In genomic region chr1:88877911-88878310, GRCh38 we compare ENCODE assay signal across 20 cellular contexts. TPM values are rescaled to one million over a fixed set of nuclear protein-coding genes. Genes with fewer than 3 reads are reported as not detected.
A peak's percentile ranks its signal among the peaks of the same experiment; 100 is the strongest.
DNase-seq lines count a peak whose midpoint lies in the region; ATAC-seq and TF ChIP-seq lines count a peak whose summit lies in the region.
"Had no signal": no experiment of that assay in that cellular context is flagged by ENCODE, and none has a peak within 500 bp of the region (broad histone marks: within the 10 kb centered on the region; RNA-seq: fewer than 3 reads in every experiment).

No MANE protein-coding gene starts in this region.

- H3K4me1 Mint-ChIP-seq in WTC11 = no peaks in the 10 kb centered on the region
- H3K4me1 Mint-ChIP-seq: neural crest cell had no signal

- H3K36me3 Mint-ChIP-seq in WTC11 = no peaks in the 10 kb centered on the region; the same call in 1 of the 2 replicates

- H3K4me3 Mint-ChIP-seq in WTC11 = no peak overlapping the region
- H3K4me3 Mint-ChIP-seq: neural crest cell; T-helper 2 cell treated with Interferon-gamma antibody and Interleukin-4, amounts not matched to agents 5 μg/mL and 100 μg/mL, for 36 hours had no signal

- no peaks in the 10 kb centered on the region for H3K27me3 Mint-ChIP-seq in WTC11 (ENCODE audit: low read depth)

- H3K27ac Mint-ChIP-seq in WTC11 = peak overlapping the region; percentile 76
- H3K27ac Mint-ChIP-seq: T-helper 2 cell treated with Interferon-gamma antibody and Interleukin-4, amounts not matched to agents 5 μg/mL and 100 μg/mL, for 36 hours had no signal

- intact Hi-C loops in Right ventricle myocardium superior (cut with DNase I) (loop anchor here (5.0 kb wide), 1 partner anchor 221 kb away; no protein-coding TSS in a partner anchor), left cardiac atrium (cut with DNase I) (loop anchor here in 1 of 2 donors (10.0 kb wide), 1 partner anchor 223 kb away; no protein-coding TSS in a partner anchor)

- CTCF ChIA-PET in WTC11 (lab: Charles Lee) = interaction anchor here (1.1 to 1.3 kb wide), 2 partner anchors 141 to 222 kb away, joined by 3 read pairs; no protein-coding TSS in a partner anchor

- no peak for DNase-seq in Right ventricle myocardium superior
- DNase-seq in left cardiac atrium = no peak
- DNase-seq in WTC11 (ENCODE audit: low spot score) = no peak
- no peak for DNase-seq in left lobe of liver (ENCODE audit: low spot score)
- DNase-seq in stimulated activated CD4-positive, alpha-beta T cell treated with anti-CD3 and anti-CD28 coated beads, Interleukin-4, amount 100 ng/mL, for 1 hour = no peak
- DNase-seq in activated CD4-positive, CD25-positive, alpha-beta regulatory T cell treated with anti-CD3 and anti-CD28 coated beads, Interleukin-2, amount 50 U/mL, for 72 hours = no peak
- DNase-seq in DMS153 (lab: John Stamatoyannopoulos, UW) = no peak
- DNase-seq: activated effector memory CD4-positive, alpha-beta T cell treated with Interleukin-2 at 50 U/mL for 16 hours; amygdala; heart right ventricle; islet precursor cell; KG1; NCI-H2081 treated with DMSO at 0.1 percent for 48 hours; NCI-H524 treated with DMSO at 0.1 percent for 48 hours; stimulated activated naive CD4-positive, alpha-beta T cell treated with Interleukin-2 at 50 U/mL for 16 hours; transverse colon had no signal

- no peak for TF ChIP-seq CTCF in WTC11 (IDR thresholded peaks at IDR 0.05)

- no peaks in the 10 kb centered on the region for H3K9me3 Mint-ChIP-seq in WTC11
- H3K9me3 Mint-ChIP-seq: neural crest cell; T-helper 2 cell treated with Interferon-gamma antibody and Interleukin-4, amounts not matched to agents 5 μg/mL and 100 μg/mL, for 36 hours had no signal

- POLR2A ChIA-PET in WTC11 (lab: Charles Lee) = no interaction called here

- ATAC-seq in Right ventricle myocardium superior (ENCODE audit: poor library complexity) = peak; percentile 30
- no peak for ATAC-seq in left cardiac atrium
- peak; percentile 55 for ATAC-seq in WTC11
- peak; percentile 60 for ATAC-seq in left lobe of liver
- no peak for ATAC-seq in GM21526 (IDR thresholded peaks at IDR 0.05; ENCODE audit: low FRiP score, unreplicated experiment)
- ATAC-seq: activated CD4-positive, CD25-positive, alpha-beta regulatory T cell treated with anti-CD3 and anti-CD28 coated beads, Interleukin-2, amount 50 U/mL, for 24 hours had no signal

TF ChIP-seq in WTC11, 78 proteins besides CTCF, POLR2A, EP300 and RAD21:
- no peak for TF ChIP-seq FOXP4 (CRISPR knock-in tag; IDR thresholded peaks at IDR 0.05)
- TF ChIP-seq TCF7 (CRISPR knock-in tag; IDR thresholded peaks at IDR 0.05; ENCODE audit: low read depth) = no peak
- no peak for TF ChIP-seq NFE2L1 (CRISPR knock-in tag; IDR thresholded peaks at IDR 0.05)
- no peak for TF ChIP-seq ZNF219 (CRISPR knock-in tag; IDR thresholded peaks at IDR 0.05; ENCODE audit: borderline replicate concordance)
- no peak for TF ChIP-seq AR (CRISPR knock-in tag; IDR thresholded peaks at IDR 0.05)
- TF ChIP-seq ZNF532 (CRISPR knock-in tag; IDR thresholded peaks at IDR 0.05; ENCODE audit: borderline replicate concordance) = no peak
- no peak for TF ChIP-seq NR1H2 (CRISPR knock-in tag; IDR thresholded peaks at IDR 0.05)

RNA-seq across cellular contexts. Expression of gene GTF2B, which starts 13.5 kb away (rescaled TPM):
- total RNA-seq in Right ventricle myocardium superior (11.1 TPM), left cardiac atrium (10 to 100 TPM; 14.1 to 14.9 TPM), WTC11 (2021) (14.2 to 16.8 TPM (median 15.1 TPM) in 3 replicates), left lobe of liver (9.7 TPM)

Comparison
In these comparisons a context has a peak if more than half of its experiments do, and no peak if none do; other contexts are left out.
1. ATAC-seq: peak in Right ventricle myocardium superior (single experiment), WTC11 (single experiment) and left lobe of liver (single experiment); none in left cardiac atrium (0 of 2) and GM21526 (single experiment).